Comparison of ENCODE assay signal across 18 cellular contexts in the genomic region with DNA sequence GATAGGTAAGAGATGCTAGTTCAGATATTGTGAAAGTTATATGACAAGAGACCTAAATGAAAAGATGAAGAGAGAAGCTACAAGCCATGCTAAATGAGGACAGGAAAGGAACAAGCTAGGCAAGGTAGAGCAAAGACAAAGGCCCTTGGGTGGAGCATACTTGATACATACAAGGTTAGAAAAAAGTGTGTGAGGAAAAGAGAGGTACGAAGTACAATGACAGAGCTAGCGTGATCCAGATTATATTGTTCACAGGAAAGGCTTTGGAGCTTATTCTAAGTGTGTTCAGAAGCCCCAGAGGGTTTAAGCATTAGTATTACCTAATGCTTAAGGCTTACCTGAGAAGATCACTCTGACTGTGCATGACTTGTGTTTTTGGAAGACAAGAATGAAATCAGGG.
A peak's percentile ranks its signal among the peaks of the same experiment; 100 is the strongest.
DNase-seq lines count a peak whose midpoint lies in the region; ATAC-seq, FAIRE-seq and TF ChIP-seq lines count a peak whose summit lies in the region.
"Had no signal": no experiment of that assay in that cellular context is flagged by ENCODE, and none has a peak within 500 bp of the region (broad histone marks: within the 10 kb centered on the region; RNA-seq: fewer than 3 reads in every experiment).

No MANE protein-coding gene starts in this region.

- peak overlapping the region; percentile 63 to 81 for H3K27ac ChIP-seq in A549
- no peak overlapping the region for H3K27ac ChIP-seq in vagina
- H3K27ac ChIP-seq: BLaER1 had no signal

- peak overlapping the region; percentile 60 for H3K4me2 ChIP-seq in A549
- H3K4me2 ChIP-seq: BLaER1, GM23338 had no signal

- no peaks in the 10 kb centered on the region for H3K9me3 Mint-ChIP-seq in Calu3 (ENCODE audit: low read depth, unreplicated experiment)
- H3K9me3 Mint-ChIP-seq in activated CD4-positive, alpha-beta T cell treated with anti-CD3 and anti-CD28 coated beads, Interleukin-2, amount 10 ng/mL, durations not matched to agents 7 days and 5 days: peaks cover 2% of the 10 kb centered on the region

- CTCF ChIA-PET in A549 (lab: Yijun Ruan, JAX): interaction anchor here (0.7 kb wide), 1 partner anchor 65 kb away, joined by 3 read pairs; no protein-coding TSS in a partner anchor
- CTCF ChIA-PET in Calu3 (lab: Charles Lee): no interaction called here
- CTCF ChIA-PET in activated CD4-positive, alpha-beta T cell treated with anti-CD3 and anti-CD28 coated beads, Interleukin-2, amount 10 ng/mL, durations not matched to agents 7 days and 5 days (lab: Charles Lee): no interaction called here

- H3K4me3 ChIP-seq in A549: no peak overlapping the region
- no peak overlapping the region for H3K4me3 ChIP-seq in epithelial cell of esophagus (ENCODE audit: low read length)
- no peak overlapping the region for H3K4me3 ChIP-seq in mucosa of descending colon
- H3K4me3 ChIP-seq in vagina: no peak overlapping the region
- H3K4me3 ChIP-seq: BLaER1, GM23338 had no signal

- TF ChIP-seq POLR2A in A549 (IDR thresholded peaks at IDR 0.05; ENCODE audit: low read length) (no peak), vagina (IDR thresholded peaks at IDR 0.05) (no peak)

- no peak for TF ChIP-seq RAD21 in A549 (conservative IDR thresholded peaks at IDR 0.05 in 1 of 2, IDR thresholded peaks at IDR 0.05 in 1 of 2)

- ATAC-seq in A549 (peak; percentile 47 to 51; a peak in 3 of 6 replicates), mucosa of descending colon (peak; percentile 65)
- ATAC-seq: GM23338 had no signal

- 88% methylated on average over 2 of the region's 2 CpGs for WGBS in A549 (ENCODE audit: missing lambda C conversion rate)

- intact Hi-C loops in Calu3 (cut with micrococcal nuclease; ENCODE audit: unreplicated experiment) (no loop called here), mucosa of descending colon (cut with DNase I, micrococcal nuclease) (no loop called here), vagina (cut with DNase I) (no loop called here)

- POLR2A ChIA-PET in A549 (lab: Yijun Ruan, JAX): no interaction called here
- POLR2A ChIA-PET in activated CD4-positive, alpha-beta T cell treated with anti-CD3 and anti-CD28 coated beads, Interleukin-2, amount 10 ng/mL, durations not matched to agents 7 days and 5 days (lab: Charles Lee): no interaction called here

- H3K4me1 Mint-ChIP-seq in Calu3 (ENCODE audit: low read depth, unreplicated experiment): peaks cover 31% of the 10 kb centered on the region
- H3K4me1 Mint-ChIP-seq in activated CD4-positive, alpha-beta T cell treated with anti-CD3 and anti-CD28 coated beads, Interleukin-2, amount 10 ng/mL, durations not matched to agents 7 days and 5 days: no peaks in the 10 kb centered on the region
- H3K4me1 Mint-ChIP-seq: CD14-positive monocyte; CD4-positive, alpha-beta memory T cell; GM23338 had no signal

- FAIRE-seq in A549 (lab: Jason Lieb, UNC): no peak
- FAIRE-seq: A204.1, GM12892, H54 had no signal

- H3K27me3 ChIP-seq in vagina: no peaks in the 10 kb centered on the region
- H3K27me3 ChIP-seq: BLaER1 had no signal

- TF ChIP-seq EP300 in A549 (IDR thresholded peaks at IDR 0.05): no peak

- H3K4me3 Mint-ChIP-seq in Calu3 (ENCODE audit: low read depth, unreplicated experiment): no peak overlapping the region
- no peak overlapping the region for H3K4me3 Mint-ChIP-seq in activated CD4-positive, alpha-beta T cell treated with anti-CD3 and anti-CD28 coated beads, Interleukin-2, amount 10 ng/mL, durations not matched to agents 7 days and 5 days
- H3K4me3 Mint-ChIP-seq: CD14-positive monocyte; CD4-positive, alpha-beta memory T cell; GM23338 had no signal

- no peaks in the 10 kb centered on the region for H3K36me3 ChIP-seq in mucosa of descending colon (ENCODE audit: low read depth)
- no peaks in the 10 kb centered on the region for H3K36me3 ChIP-seq in vagina
- H3K36me3 ChIP-seq: BLaER1 had no signal

- no TSS peak for BruUV-seq in Calu3 (replicated peaks; lab: Mats Ljungman, UMichigan)

- peaks cover 6% of the 10 kb centered on the region for H3K36me3 Mint-ChIP-seq in Calu3 (ENCODE audit: insufficient read depth, unreplicated experiment)
- H3K36me3 Mint-ChIP-seq in activated CD4-positive, alpha-beta T cell treated with anti-CD3 and anti-CD28 coated beads, Interleukin-2, amount 10 ng/mL, durations not matched to agents 7 days and 5 days (ENCODE audit: low read depth): no peaks in the 10 kb centered on the region
- H3K36me3 Mint-ChIP-seq: CD14-positive monocyte; CD4-positive, alpha-beta memory T cell had no signal

- TF ChIP-seq CTCF in A549 (IDR thresholded peaks at IDR 0.05) (no peak), Calu3 (IDR thresholded peaks at IDR 0.05; ENCODE audit: unreplicated experiment) (no peak), epithelial cell of esophagus (IDR thresholded peaks at IDR 0.05; ENCODE audit: insufficient read depth, low read depth, low read length, missing control alignments) (no peak), mucosa of descending colon (IDR thresholded peaks at IDR 0.05) (no peak), vagina (IDR thresholded peaks at IDR 0.05) (no peak)

- H3K27me3 Mint-ChIP-seq in Calu3 (ENCODE audit: unreplicated experiment): no peaks in the 10 kb centered on the region
- H3K27me3 Mint-ChIP-seq in activated CD4-positive, alpha-beta T cell treated with anti-CD3 and anti-CD28 coated beads, Interleukin-2, amount 10 ng/mL, durations not matched to agents 7 days and 5 days: no peaks in the 10 kb centered on the region
- H3K27me3 Mint-ChIP-seq: CD4-positive, alpha-beta memory T cell had no signal

- peaks cover 26% of the 10 kb centered on the region for H3K9me3 ChIP-seq in A549
- peaks cover 5% of the 10 kb centered on the region for H3K9me3 ChIP-seq in mucosa of descending colon
- no peaks in the 10 kb centered on the region for H3K9me3 ChIP-seq in vagina
- H3K9me3 ChIP-seq: BLaER1 had no signal

- H3K27ac Mint-ChIP-seq in Calu3 (ENCODE audit: unreplicated experiment): peak overlapping the region; percentile 42
- H3K27ac Mint-ChIP-seq in activated CD4-positive, alpha-beta T cell treated with anti-CD3 and anti-CD28 coated beads, Interleukin-2, amount 10 ng/mL, durations not matched to agents 7 days and 5 days: no peak overlapping the region
- H3K27ac Mint-ChIP-seq: CD14-positive monocyte; CD4-positive, alpha-beta memory T cell; GM23338 had no signal

- peaks cover 36% of the 10 kb centered on the region for H3K4me1 ChIP-seq in A549
- H3K4me1 ChIP-seq in mucosa of descending colon (ENCODE audit: low read depth): no peaks in the 10 kb centered on the region
- no peaks in the 10 kb centered on the region for H3K4me1 ChIP-seq in vagina
- H3K4me1 ChIP-seq: BLaER1 had no signal

- DNase-seq in A549 (ENCODE audit: low read depth in 1 of 2, low spot score in 1 of 2): no peak
- DNase-seq in Calu3: no peak
- peak; percentile 0 for DNase-seq in epithelial cell of esophagus (ENCODE audit: low read depth)
- no peak for DNase-seq in mucosa of descending colon
- no peak for DNase-seq in activated CD4-positive, alpha-beta T cell treated with anti-CD3 and anti-CD28 coated beads, Interleukin-2, amount 10 ng/mL, durations not matched to agents 7 days and 5 days
- DNase-seq in vagina (ENCODE audit: extremely low spot score in 2 of 2): no peak
- DNase-seq: AML-193; CD4-positive, alpha-beta memory T cell; DMS 273 treated with DMSO at 0.1 percent for 48 hours; DMS79; GDM1; HCEC 1CT had no signal

TF ChIP-seq in A549, 52 proteins besides CTCF, POLR2A, EP300 and RAD21:
- TF ChIP-seq, protein P1, sequence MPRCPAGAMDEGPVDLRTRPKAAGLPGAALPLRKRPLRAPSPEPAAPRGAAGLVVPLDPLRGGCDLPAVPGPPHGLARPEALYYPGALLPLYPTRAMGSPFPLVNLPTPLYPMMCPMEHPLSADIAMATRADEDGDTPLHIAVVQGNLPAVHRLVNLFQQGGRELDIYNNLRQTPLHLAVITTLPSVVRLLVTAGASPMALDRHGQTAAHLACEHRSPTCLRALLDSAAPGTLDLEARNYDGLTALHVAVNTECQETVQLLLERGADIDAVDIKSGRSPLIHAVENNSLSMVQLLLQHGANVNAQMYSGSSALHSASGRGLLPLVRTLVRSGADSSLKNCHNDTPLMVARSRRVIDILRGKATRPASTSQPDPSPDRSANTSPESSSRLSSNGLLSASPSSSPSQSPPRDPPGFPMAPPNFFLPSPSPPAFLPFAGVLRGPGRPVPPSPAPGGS (IDR thresholded peaks at IDR 0.05): no peak
- TF ChIP-seq RNF2 (IDR thresholded peaks at IDR 0.05; ENCODE audit: borderline replicate concordance, low read depth) (no peak), CHD4 (IDR thresholded peaks at IDR 0.05; ENCODE audit: borderline replicate concordance) (no peak), CBX8 (IDR thresholded peaks at IDR 0.05) (no peak)
